In the genomic region with DNA sequence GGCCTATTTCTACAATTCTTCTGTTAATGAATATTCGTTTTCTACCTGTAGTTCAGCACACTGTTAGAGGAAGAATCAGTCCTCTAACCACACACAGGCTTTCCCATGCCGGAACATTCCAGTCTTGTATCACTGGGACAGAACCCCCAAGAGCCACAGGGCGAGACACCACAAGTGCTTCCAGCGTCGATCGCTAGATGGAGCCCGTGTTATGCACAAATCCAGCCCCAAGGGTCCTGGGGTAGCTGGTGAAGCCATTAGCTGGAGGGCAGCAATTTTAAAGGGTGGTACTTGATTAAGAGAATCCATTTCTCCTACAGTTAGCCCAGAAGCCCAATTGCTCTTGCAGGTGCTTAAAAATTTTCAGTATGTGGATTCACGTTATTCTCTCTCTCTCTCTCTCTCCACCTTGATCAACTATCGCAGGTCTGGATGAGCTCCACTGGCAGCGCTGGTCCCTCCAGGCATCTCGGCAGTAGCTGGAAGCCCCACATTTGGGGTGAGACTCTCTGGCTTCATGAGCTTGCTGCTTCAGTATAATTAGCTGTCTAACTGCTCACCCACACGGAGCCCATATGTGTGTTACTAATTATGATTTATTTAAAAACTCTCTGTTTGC, we compare ENCODE assay signal across 8 cellular contexts.
DNase-seq lines count a peak whose midpoint lies in the region; ATAC-seq and TF ChIP-seq lines count a peak whose summit lies in the region.

No MANE protein-coding gene starts in this region.

- H3K4me1 ChIP-seq in foreskin keratinocyte: no peaks in the 10 kb centered on the region

- ATAC-seq in GM21619 (IDR thresholded peaks at IDR 0.05; ENCODE audit: unreplicated experiment): peak; percentile 88
- peak; percentile 88 for ATAC-seq in foreskin keratinocyte

- TF ChIP-seq CTCF in VCaP (conservative IDR thresholded peaks at IDR 0.05): peak; percentile 97
- peak; percentile 91 for TF ChIP-seq CTCF in foreskin keratinocyte (conservative IDR thresholded peaks at IDR 0.05)

- intact Hi-C loops in posterior cingulate gyrus (cut with DNase I): loop anchor here (1.0 to 10.0 kb wide), 4 partner anchors 150 to 610 kb away; no protein-coding TSS in a partner anchor

- H3K27me3 ChIP-seq in foreskin keratinocyte: no peaks in the 10 kb centered on the region

- H3K27ac ChIP-seq in VCaP (no peak overlapping the region), foreskin keratinocyte (no peak overlapping the region)

- DNase-seq in activated CD4-positive, alpha-beta T cell treated with anti-CD3 and anti-CD28 coated beads for 48 hours: peak; percentile 46
- no peak for DNase-seq in activated CD4-positive, alpha-beta T cell treated with anti-CD3 and anti-CD28 coated beads, Interleukin-2, amount 50 U/mL, for 4 hours
- DNase-seq in M059J (ENCODE audit: low read depth) (peak; percentile 41), foreskin keratinocyte (peak in 1 of 2 donors; percentile 48), posterior cingulate gyrus (peak; percentile 41 to 95 (median 69))
- no peak for DNase-seq in effector CD4-positive, alpha-beta T cell

Comparison
In these comparisons a context has a peak if more than half of its experiments do, and no peak if none do; other contexts are left out.
1. DNase-seq: peak in activated CD4-positive, alpha-beta T cell treated with anti-CD3 and anti-CD28 coated beads for 48 hours (single experiment), M059J (single experiment) and posterior cingulate gyrus (10 of 10); none in activated CD4-positive, alpha-beta T cell treated with anti-CD3 and anti-CD28 coated beads, Interleukin-2, amount 50 U/mL, for 4 hours (0 of 2) and effector CD4-positive, alpha-beta T cell (single experiment).